In genomic region chr1:177948336-177948972, GRCh38 we compare ENCODE assay signal across 9 cellular contexts. TPM values are rescaled to one million over a fixed set of nuclear protein-coding genes. Genes with fewer than 3 reads are reported as not detected.
A peak's percentile ranks its signal among the peaks of the same experiment; 100 is the strongest.
DNase-seq lines count a peak whose midpoint lies in the region; ATAC-seq and TF ChIP-seq lines count a peak whose summit lies in the region.
"Had no signal": no experiment of that assay in that cellular context is flagged by ENCODE, and none has a peak within 500 bp of the region (broad histone marks: within the 10 kb centered on the region; RNA-seq: fewer than 3 reads in every experiment).

No MANE protein-coding gene starts in this region.

- H3K4me1 Mint-ChIP-seq in brain: peaks cover 57% of the 10 kb centered on the region

- no peaks in the 10 kb centered on the region for H3K27me3 ChIP-seq in HL-60 (ENCODE audit: insufficient read depth, poor library complexity, severe bottlenecking)
- H3K27me3 ChIP-seq: BLaER1 had no signal

- peak overlapping the region; percentile 22 to 80 (median 61) for H3K27ac Mint-ChIP-seq in brain

- H3K27ac ChIP-seq in HL-60 (replicated peaks): no peak overlapping the region
- H3K27ac ChIP-seq: BLaER1 had no signal

- H3K9me3 Mint-ChIP-seq in brain: no peaks in the 10 kb centered on the region

- peak; percentile 80 for ATAC-seq in GM21360 (IDR thresholded peaks at IDR 0.05; ENCODE audit: unreplicated experiment)

- TF ChIP-seq CTCF in HL-60 (IDR thresholded peaks at IDR 0.05; ENCODE audit: insufficient read depth, low read length) (peak; percentile 83), brain (conservative IDR thresholded peaks at IDR 0.05) (peak; percentile 85 to 90)

- no peak overlapping the region for H3K4me3 ChIP-seq in HL-60 (replicated peaks; ENCODE audit: insufficient read depth, low read length)
- H3K4me3 ChIP-seq: BLaER1 had no signal

- H3K4me3 Mint-ChIP-seq in brain: no peak overlapping the region

- no peaks in the 10 kb centered on the region for H3K36me3 Mint-ChIP-seq in brain

- peaks cover 7% of the 10 kb centered on the region for H3K27me3 Mint-ChIP-seq in brain

- DNase-seq in DMS79 treated with DMSO at 0.1 percent for 48 hours (lab: John Stamatoyannopoulos, UW) (peak; percentile 32), DMS79 (lab: John Stamatoyannopoulos, UW) (no peak), HL-60 (ENCODE audit: low read depth in 1 of 2, low spot score in 1 of 2) (peak in 1 of 2 experiments; percentile 49), NCI-H774 (lab: John Stamatoyannopoulos, UW) (peak; percentile 54), iris pigment epithelial cell (ENCODE audit: low read depth) (peak; percentile 70)
- peak; percentile 9 for DNase-seq in stimulated activated CD4-positive, alpha-beta T cell treated with anti-CD3 and anti-CD28 coated beads, Interleukin-4, amount 100 ng/mL, for 24 hours

RNA-seq across cellular contexts. Expression of gene SEC16B, which starts 21.4 kb away (rescaled TPM):
- 1.1 TPM for polyA plus RNA-seq in brain (ENCODE audit: insufficient read depth, low read depth, low replicate concordance)
